In genomic region chr15:66721020-66721419, GRCh38 we compare ENCODE assay signal across 19 cellular contexts. TPM values are rescaled to one million over a fixed set of nuclear protein-coding genes. Genes with fewer than 3 reads are reported as not detected.
DNase-seq lines count a peak whose midpoint lies in the region; ATAC-seq and TF ChIP-seq lines count a peak whose summit lies in the region.
"Had no signal": no experiment of that assay in that cellular context is flagged by ENCODE, and none has a peak within 500 bp of the region (broad histone marks: within the 10 kb centered on the region; RNA-seq: fewer than 3 reads in every experiment).

No MANE protein-coding gene starts in this region.

- H3K9ac ChIP-seq in adipocyte (ENCODE audit: low read length): peak overlapping the region; percentile 55

- no peaks in the 10 kb centered on the region for H3K9me3 ChIP-seq in adipocyte (ENCODE audit: control insufficient read depth, low read length)
- H3K9me3 ChIP-seq: neutrophil had no signal

- POLR2A ChIA-PET in WTC11 (lab: Charles Lee): no interaction called here

- H3K4me3 Mint-ChIP-seq in nephron progenitor cell (no peak overlapping the region), WTC11 (no peak overlapping the region)
- H3K4me3 Mint-ChIP-seq: CD8-positive, alpha-beta T cell had no signal

- ATAC-seq in left cardiac atrium (no peak), Right ventricle myocardium superior (ENCODE audit: poor library complexity) (no peak), WTC11 (no peak), GM19463 (IDR thresholded peaks at IDR 0.05; ENCODE audit: unreplicated experiment) (no peak), HG03342 (IDR thresholded peaks at IDR 0.05; ENCODE audit: unreplicated experiment) (no peak)
- ATAC-seq: CD8-positive, alpha-beta T cell; left ventricle myocardium superior had no signal

- H3K36me3 ChIP-seq in adipocyte (ENCODE audit: control insufficient read depth, insufficient read depth, low read length, severe bottlenecking): peaks cover 92% of the 10 kb centered on the region
- H3K36me3 ChIP-seq: neutrophil had no signal

- peak overlapping the region; percentile 4 for H3K27ac Mint-ChIP-seq in nephron progenitor cell
- no peak overlapping the region for H3K27ac Mint-ChIP-seq in WTC11
- H3K27ac Mint-ChIP-seq: activated T-helper 2 cell treated with anti-CD3 and anti-CD28 coated beads, Interferon-gamma antibody, Interleukin-2, Interleukin-4, amounts not matched to agents 10 μg/mL and 5 μg/mL and 100 μg/mL, durations not matched to agents 14 hours and 24 hours and 36 hours; CD8-positive, alpha-beta T cell had no signal

- no peak overlapping the region for H3K4me3 ChIP-seq in adipocyte (ENCODE audit: low read length)

- H3K27me3 Mint-ChIP-seq in nephron progenitor cell (ENCODE audit: low read depth, poor library complexity) (peaks cover 2% of the 10 kb centered on the region), WTC11 (ENCODE audit: low read depth) (no peaks in the 10 kb centered on the region)

- no peak for TF ChIP-seq CTCF in nephron progenitor cell (IDR thresholded peaks at IDR 0.05)
- TF ChIP-seq CTCF in WTC11 (IDR thresholded peaks at IDR 0.05): no peak

- peak; percentile 20 for DNase-seq in left cardiac atrium
- no peak for DNase-seq in Right ventricle myocardium superior
- no peak for DNase-seq in adipocyte (ENCODE audit: low read depth)
- no peak for DNase-seq in nephron progenitor cell
- DNase-seq in WTC11 (ENCODE audit: low spot score): no peak
- DNase-seq: CD8-positive, alpha-beta T cell; central memory CD4-positive, alpha-beta T cell; effector memory CD4-positive, alpha-beta T cell; Kasumi-1; left ventricle myocardium superior; NCI-H1092; NCI-H2029; stimulated activated CD4-positive, alpha-beta T cell treated with anti-CD3 and anti-CD28 coated beads, Interleukin-12 subunit alpha, Interleukin-12 subunit beta, amount 100 ng/mL, for 4 hours; stimulated activated CD8-positive, alpha-beta memory T cell treated with anti-CD3 and anti-CD28 coated beads, Interleukin-4, amount 100 ng/mL, for 48 hours; SW 1271 had no signal

- H3K4me1 ChIP-seq in adipocyte (ENCODE audit: control insufficient read depth, insufficient read depth, low read length): peaks cover 91% of the 10 kb centered on the region

- no peaks in the 10 kb centered on the region for H3K9me3 Mint-ChIP-seq in nephron progenitor cell
- no peaks in the 10 kb centered on the region for H3K9me3 Mint-ChIP-seq in WTC11
- H3K9me3 Mint-ChIP-seq: activated T-helper 2 cell treated with anti-CD3 and anti-CD28 coated beads, Interferon-gamma antibody, Interleukin-2, Interleukin-4, amounts not matched to agents 10 μg/mL and 5 μg/mL and 100 μg/mL, durations not matched to agents 14 hours and 24 hours and 36 hours; CD8-positive, alpha-beta T cell had no signal

- H3K27me3 ChIP-seq in adipocyte (replicated peaks; ENCODE audit: control insufficient read depth, insufficient read depth, low read length): no peaks in the 10 kb centered on the region

- intact Hi-C loops in left cardiac atrium (cut with DNase I) (no loop called here), Right ventricle myocardium superior (cut with DNase I) (no loop called here)

- CTCF ChIA-PET in WTC11 (lab: Charles Lee): interaction anchor here (0.5 to 5.7 kb wide), 2 partner anchors 14 to 39 kb away, joined by 3 to 22 read pairs; no protein-coding TSS in a partner anchor

- H3K4me1 Mint-ChIP-seq in nephron progenitor cell (peaks cover 77% of the 10 kb centered on the region), WTC11 (peaks cover 4% of the 10 kb centered on the region; the same call in 1 of the 2 replicates)

- H3K36me3 Mint-ChIP-seq in nephron progenitor cell (ENCODE audit: low read depth): peaks cover 54% of the 10 kb centered on the region
- H3K36me3 Mint-ChIP-seq in WTC11: peaks cover 13% of the 10 kb centered on the region
- H3K36me3 Mint-ChIP-seq: CD8-positive, alpha-beta T cell had no signal

TF ChIP-seq in WTC11, 78 proteins besides CTCF, POLR2A, EP300 and RAD21 (continues in another document):
- TF ChIP-seq ZMAT4 (CRISPR knock-in tag; IDR thresholded peaks at IDR 0.05) (no peak), E2F1 (CRISPR knock-in tag; IDR thresholded peaks at IDR 0.05) (no peak), FOXK1 (CRISPR knock-in tag; IDR thresholded peaks at IDR 0.05) (no peak), ELF4 (CRISPR knock-in tag; IDR thresholded peaks at IDR 0.05; ENCODE audit: low read depth) (no peak), E2F4 (CRISPR knock-in tag; IDR thresholded peaks at IDR 0.05; ENCODE audit: borderline replicate concordance, low read depth) (no peak), TCF7 (CRISPR knock-in tag; IDR thresholded peaks at IDR 0.05; ENCODE audit: low read depth) (no peak), PRDM15 (CRISPR knock-in tag; IDR thresholded peaks at IDR 0.05) (no peak), ZNF512 (CRISPR knock-in tag; IDR thresholded peaks at IDR 0.05; ENCODE audit: borderline replicate concordance) (no peak), ZNF219 (CRISPR knock-in tag; IDR thresholded peaks at IDR 0.05; ENCODE audit: borderline replicate concordance) (no peak), GRHL2 (CRISPR knock-in tag; IDR thresholded peaks at IDR 0.05; ENCODE audit: insufficient replicate concordance, severe bottlenecking) (no peak)

RNA-seq across cellular contexts. Expression of gene SMAD6, which starts 19.0 kb away (rescaled TPM):
- total RNA-seq in left cardiac atrium (10 to 100 TPM; 13.5 to 51.5 TPM), Right ventricle myocardium superior (14.1 TPM), WTC11 (2021) (9.2 to 13.9 TPM (median 10.4 TPM) in 3 replicates)
